Comparison of ENCODE assay signal across 8 cellular contexts in genomic region chr22:50170453-50171318, GRCh38. TPM values are rescaled to one million over a fixed set of nuclear protein-coding genes. Genes with fewer than 3 reads are reported as not detected.
DNase-seq lines count a peak whose midpoint lies in the region; ATAC-seq, FAIRE-seq and TF ChIP-seq lines count a peak whose summit lies in the region.
"Had no signal": no experiment of that assay in that cellular context is flagged by ENCODE, and none has a peak within 500 bp of the region (broad histone marks: within the 10 kb centered on the region; RNA-seq: fewer than 3 reads in every experiment).

PANX2 (plus strand) TSS chr22:50170731; CDS start chr22:50170731, 0 bp downstream.

- H3K27ac ChIP-seq in SK-N-SH (ENCODE audit: low read depth in 2 of 2, low read length in 1 of 2) (no peak within 1 kb of the TSS; a peak in 1 of 4 replicates), left ventricle myocardium inferior (replicated peaks) (no peak within 1 kb of the TSS), skin epidermis (peak within 1 kb of the TSS in 1 of 21 experiments; percentile 6)

- no peak for ATAC-seq in GM19463 (IDR thresholded peaks at IDR 0.05; ENCODE audit: unreplicated experiment)

- no peak for TF ChIP-seq RAD21 in SK-N-SH (IDR thresholded peaks at IDR 0.05; ENCODE audit: low read length)

- H2AFZ ChIP-seq in SK-N-SH (ENCODE audit: low read depth), result peak within 1 kb of the TSS; percentile 43; the same call in 1 of the 2 replicates

- H3K79me2 ChIP-seq in SK-N-SH (ENCODE audit: insufficient read depth), result no peaks in the 10 kb centered on the region

- H3K27me3 ChIP-seq in SK-N-SH (ENCODE audit: insufficient read depth), result no peaks in the 10 kb centered on the region
- H3K27me3 ChIP-seq in left ventricle myocardium inferior (ENCODE audit: low read depth), result peaks cover 66% of the 10 kb centered on the region

- H3K4me1 ChIP-seq in SK-N-SH (ENCODE audit: control insufficient read depth in 1 of 2, insufficient read depth in 2 of 2, low read depth in 1 of 2, low read length in 1 of 2) (peaks cover 0 to 3% of the 10 kb centered on the region in 2 experiments; a peak in 1 of 4 replicates), left ventricle myocardium inferior (peaks cover 13% of the 10 kb centered on the region)

- no peaks in the 10 kb centered on the region for H3F3A ChIP-seq in SK-N-SH (replicated peaks; ENCODE audit: insufficient read depth)

- no peaks in the 10 kb centered on the region for H3K36me3 ChIP-seq in SK-N-SH (replicated peaks in 1 of 2; ENCODE audit: control insufficient read depth in 1 of 2, insufficient read depth in 2 of 2, low read length in 1 of 2)
- H3K36me3 ChIP-seq in left ventricle myocardium inferior, result no peaks in the 10 kb centered on the region

- no peaks in the 10 kb centered on the region for H3K9me2 ChIP-seq in SK-N-SH

- no peak for TF ChIP-seq CTCF in SK-N-SH (IDR thresholded peaks at IDR 0.05)
- TF ChIP-seq CTCF in left ventricle myocardium inferior (IDR thresholded peaks at IDR 0.05; ENCODE audit: borderline replicate concordance), result no peak
- TF ChIP-seq CTCF in D721Med (IDR thresholded peaks at IDR 0.05; ENCODE audit: insufficient read depth, missing control alignments), result no peak

- TF ChIP-seq EP300 in SK-N-SH (IDR thresholded peaks at IDR 0.05; ENCODE audit: borderline replicate concordance in 1 of 2, low read depth in 1 of 2, low read length in 1 of 2), result no peak

- H3K9ac ChIP-seq in SK-N-SH, result no peak within 1 kb of the TSS

- DNase-seq in GM12891 (ENCODE audit: insufficient read length, low spot score) (no peak), SK-N-SH (peak; percentile 85), left ventricle myocardium inferior (no peak), putamen (ENCODE audit: low spot score) (no peak), D721Med (ENCODE audit: insufficient read length, low spot score) (no peak)
- DNase-seq: effector CD4-positive, alpha-beta T cell had no signal

- peak within 1 kb of the TSS; percentile 54 to 63 for H3K4me3 ChIP-seq in SK-N-SH (ENCODE audit: low read depth in 2 of 2, low read length in 1 of 2)
- H3K4me3 ChIP-seq in left ventricle myocardium inferior, result peak within 1 kb of the TSS; percentile 61
- peak within 1 kb of the TSS; percentile 13 to 52 (median 39) for H3K4me3 ChIP-seq in skin epidermis

- no peaks in the 10 kb centered on the region for H4K20me1 ChIP-seq in SK-N-SH (ENCODE audit: insufficient read depth)

- TF ChIP-seq POLR2A in GM12891 (IDR thresholded peaks at IDR 0.05; ENCODE audit: low read depth, low read length), result no peak

- intact Hi-C loops in left ventricle myocardium inferior (cut with micrococcal nuclease), result no loop called here

- H3K9me3 ChIP-seq in SK-N-SH (no peaks in the 10 kb centered on the region), left ventricle myocardium inferior (replicated peaks) (no peaks in the 10 kb centered on the region)

- POLR2A ChIA-PET in SK-N-SH (lab: Yijun Ruan, JAX), result no interaction called here

- WGBS in SK-N-SH (ENCODE audit: low lambda C conversion rate), result 49% methylated on average over 17 of the region's 105 CpGs

- H3K4me2 ChIP-seq in SK-N-SH, result peak within 1 kb of the TSS; percentile 78

- FAIRE-seq in GM12891 (lab: Jason Lieb, UNC) (peak; percentile 26), D721Med (lab: Jason Lieb, UNC) (no peak)

- CTCF ChIA-PET in SK-N-SH (lab: Yijun Ruan, JAX), result interaction anchor here (0.9 to 1.8 kb wide), 6 partner anchors 11 to 171 kb away, joined by 3 to 14 read pairs (median 4); no protein-coding TSS in a partner anchor

TF ChIP-seq in GM12891, 5 proteins besides CTCF, POLR2A, EP300 and RAD21:
- TF ChIP-seq SPI1 (IDR thresholded peaks at IDR 0.05; ENCODE audit: low read depth, low read length) (no peak), PAX5 (IDR thresholded peaks at IDR 0.05; ENCODE audit: insufficient read depth, low read length, severe bottlenecking) (no peak), POLR2AphosphoS5 (IDR thresholded peaks at IDR 0.05; ENCODE audit: low read depth, low read length) (no peak), POU2F2 (IDR thresholded peaks at IDR 0.05; ENCODE audit: low read depth, low read length) (no peak), TAF1 (IDR thresholded peaks at IDR 0.05; ENCODE audit: low read depth, low read length) (no peak)
TF ChIP-seq in GM12891: peak in this region for 0.

TF ChIP-seq in SK-N-SH, 30 proteins besides CTCF, POLR2A, EP300 and RAD21:
- TF ChIP-seq MEF2A (IDR thresholded peaks at IDR 0.05; ENCODE audit: borderline replicate concordance, low read depth), result no peak
- no peak for TF ChIP-seq NFIC (IDR thresholded peaks at IDR 0.05; ENCODE audit: borderline replicate concordance)
- TF ChIP-seq SIN3A (IDR thresholded peaks at IDR 0.05; ENCODE audit: borderline replicate concordance, low read depth, low read length), result no peak
- no peak for TF ChIP-seq FOXJ3 (CRISPR knock-in tag; IDR thresholded peaks at IDR 0.05)
- no peak for TF ChIP-seq EZH2phosphoT487 (IDR thresholded peaks at IDR 0.05; ENCODE audit: borderline replicate concordance, low read depth)
- no peak for TF ChIP-seq USF1 (IDR thresholded peaks at IDR 0.05; ENCODE audit: borderline replicate concordance, low read depth)
- no peak for TF ChIP-seq TEAD4 (IDR thresholded peaks at IDR 0.05; ENCODE audit: borderline replicate concordance, insufficient read depth)
- no peak for TF ChIP-seq SMC3 (IDR thresholded peaks at IDR 0.05; ENCODE audit: low read depth, low read length)
- no peak for TF ChIP-seq TCF12 (IDR thresholded peaks at IDR 0.05)
- no peak for TF ChIP-seq FOSL2 (IDR thresholded peaks at IDR 0.05; ENCODE audit: borderline replicate concordance, low read depth)
- TF ChIP-seq TAF1 (IDR thresholded peaks at IDR 0.05; ENCODE audit: borderline replicate concordance, low read depth, low read length), result no peak
- TF ChIP-seq YY1 (IDR thresholded peaks at IDR 0.05; ENCODE audit: low read depth), result no peak
- TF ChIP-seq ZBTB33 (IDR thresholded peaks at IDR 0.05; ENCODE audit: borderline replicate concordance, low read depth), result no peak
- no peak for TF ChIP-seq ELF1 (IDR thresholded peaks at IDR 0.05)
- TF ChIP-seq, protein P1, sequence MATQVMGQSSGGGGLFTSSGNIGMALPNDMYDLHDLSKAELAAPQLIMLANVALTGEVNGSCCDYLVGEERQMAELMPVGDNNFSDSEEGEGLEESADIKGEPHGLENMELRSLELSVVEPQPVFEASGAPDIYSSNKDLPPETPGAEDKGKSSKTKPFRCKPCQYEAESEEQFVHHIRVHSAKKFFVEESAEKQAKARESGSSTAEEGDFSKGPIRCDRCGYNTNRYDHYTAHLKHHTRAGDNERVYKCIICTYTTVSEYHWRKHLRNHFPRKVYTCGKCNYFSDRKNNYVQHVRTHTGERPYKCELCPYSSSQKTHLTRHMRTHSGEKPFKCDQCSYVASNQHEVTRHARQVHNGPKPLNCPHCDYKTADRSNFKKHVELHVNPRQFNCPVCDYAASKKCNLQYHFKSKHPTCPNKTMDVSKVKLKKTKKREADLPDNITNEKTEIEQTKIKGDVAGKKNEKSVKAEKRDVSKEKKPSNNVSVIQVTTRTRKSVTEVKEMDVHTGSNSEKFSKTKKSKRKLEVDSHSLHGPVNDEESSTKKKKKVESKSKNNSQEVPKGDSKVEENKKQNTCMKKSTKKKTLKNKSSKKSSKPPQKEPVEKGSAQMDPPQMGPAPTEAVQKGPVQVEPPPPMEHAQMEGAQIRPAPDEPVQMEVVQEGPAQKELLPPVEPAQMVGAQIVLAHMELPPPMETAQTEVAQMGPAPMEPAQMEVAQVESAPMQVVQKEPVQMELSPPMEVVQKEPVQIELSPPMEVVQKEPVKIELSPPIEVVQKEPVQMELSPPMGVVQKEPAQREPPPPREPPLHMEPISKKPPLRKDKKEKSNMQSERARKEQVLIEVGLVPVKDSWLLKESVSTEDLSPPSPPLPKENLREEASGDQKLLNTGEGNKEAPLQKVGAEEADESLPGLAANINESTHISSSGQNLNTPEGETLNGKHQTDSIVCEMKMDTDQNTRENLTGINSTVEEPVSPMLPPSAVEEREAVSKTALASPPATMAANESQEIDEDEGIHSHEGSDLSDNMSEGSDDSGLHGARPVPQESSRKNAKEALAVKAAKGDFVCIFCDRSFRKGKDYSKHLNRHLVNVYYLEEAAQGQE (IDR thresholded peaks at IDR 0.05; ENCODE audit: low read depth, low read length), result no peak
- no peak for TF ChIP-seq RCOR1 (IDR thresholded peaks at IDR 0.05; ENCODE audit: low read length)
- TF ChIP-seq JUND (IDR thresholded peaks at IDR 0.05), result no peak

RNA-seq across cellular contexts. Expression of gene PANX2, which starts in this region (rescaled TPM):
- polyA plus RNA-seq in GM12891 (2012; ENCODE audit: low read depth, missing spikeins), result 0.67 TPM
- 1.3 and 2.4 TPM in 2 replicates for polyA plus RNA-seq in SK-N-SH (2012; rRNA removed)
- 1.5 and 2.4 TPM in 2 replicates for polyA plus RNA-seq in SK-N-SH (2012; cell fraction: cytosol; rRNA removed)
- 7.8 and 11.2 TPM in 2 replicates for polyA plus RNA-seq in SK-N-SH (2012; cell fraction: nucleus; rRNA removed)
- 0.58 TPM for total RNA-seq in left ventricle myocardium inferior
